Comparison of ENCODE assay signal across 11 cellular contexts in genomic region chr11:74019104-74019738, GRCh38. TPM values are rescaled to one million over a fixed set of nuclear protein-coding genes. Genes with fewer than 3 reads are reported as not detected.
A peak's percentile ranks its signal among the peaks of the same experiment; 100 is the strongest.
DNase-seq lines count a peak whose midpoint lies in the region; ATAC-seq, FAIRE-seq and TF ChIP-seq lines count a peak whose summit lies in the region.
"Had no signal": no experiment of that assay in that cellular context is flagged by ENCODE, and none has a peak within 500 bp of the region (broad histone marks: within the 10 kb centered on the region; RNA-seq: fewer than 3 reads in every experiment).

No MANE protein-coding gene starts in this region.

- H3K4me2 ChIP-seq in PC-3 (ENCODE audit: low read length): peak overlapping the region; percentile 48; the same call in 1 of the 2 replicates

- ATAC-seq in PC-3 (no peak), body of pancreas (peak; percentile 43), lower lobe of right lung (peak in 1 of 2 donors; percentile 3)
- peak; percentile 42 for ATAC-seq in stimulated activated naive CD8-positive, alpha-beta T cell treated with anti-CD3 and anti-CD28 coated beads, Interleukin-15, Interleukin-2, amounts not matched to agents 100 U/mL and 50 U/mL, for 24 hours

- no peak for FAIRE-seq in HTR-8/SVneo (lab: Jason Lieb, UNC)

- 8 to 20% methylated on average over 4 of the region's 4 CpGs for WGBS in body of pancreas, 2 donors

- H3K27ac ChIP-seq in PC-3 (ENCODE audit: low read length): peak overlapping the region; percentile 78
- H3K27ac ChIP-seq in body of pancreas: peak overlapping the region; percentile 84 to 92 (median 87)
- peak overlapping the region; percentile 87 for H3K27ac ChIP-seq in lower lobe of right lung

- no peaks in the 10 kb centered on the region for H4K20me1 ChIP-seq in PC-3 (ENCODE audit: low read length)

- no TSS peak for BruUV-seq in PC-3 (replicated peaks; lab: Mats Ljungman, UMichigan)

- H3K4me1 ChIP-seq in PC-3 (ENCODE audit: insufficient read depth, low read length) (peaks cover 16% of the 10 kb centered on the region), body of pancreas (peaks cover 34% of the 10 kb centered on the region), lower lobe of right lung (peaks cover 48% of the 10 kb centered on the region)
- H3K4me1 ChIP-seq: HAP-1 had no signal

- H3K9me3 ChIP-seq in PC-3 (ENCODE audit: low read length): no peaks in the 10 kb centered on the region
- H3K9me3 ChIP-seq in body of pancreas: no peaks in the 10 kb centered on the region
- H3K9me3 ChIP-seq in lower lobe of right lung: no peaks in the 10 kb centered on the region
- H3K9me3 ChIP-seq: HAP-1 had no signal

- H3F3A ChIP-seq in PC-3 (ENCODE audit: low read length, unreplicated experiment): no peaks in the 10 kb centered on the region

- POLR2A ChIA-PET in PC-3 (lab: Charles Lee; ENCODE audit: unreplicated experiment): no interaction called here

- H3K4me3 ChIP-seq in PC-3 (ENCODE audit: low read length) (no peak overlapping the region), body of pancreas (no peak overlapping the region), lower lobe of right lung (no peak overlapping the region)
- H3K4me3 ChIP-seq: HAP-1 had no signal

- H3K36me3 ChIP-seq in PC-3 (ENCODE audit: low read depth, low read length) (peaks cover 7% of the 10 kb centered on the region; the same call in 1 of the 2 replicates), body of pancreas (replicated peaks in 1 of 2; ENCODE audit: insufficient read depth in 1 of 2, low read depth in 2 of 2) (no peaks in the 10 kb centered on the region), lower lobe of right lung (peaks cover 6% of the 10 kb centered on the region)

- H3K79me2 ChIP-seq in PC-3 (ENCODE audit: low read length): no peaks in the 10 kb centered on the region

- no peaks in the 10 kb centered on the region for H3K9me2 ChIP-seq in PC-3 (replicated peaks; ENCODE audit: low read length)

- TF ChIP-seq CTCF in PC-3 (conservative IDR thresholded peaks at IDR 0.05; ENCODE audit: low read depth, low read length) (no peak), body of pancreas (IDR thresholded peaks at IDR 0.05) (no peak), lower lobe of right lung (IDR thresholded peaks at IDR 0.05) (no peak)

- H3K9ac ChIP-seq in PC-3 (ENCODE audit: low read length): peak overlapping the region; percentile 43

- intact Hi-C loops in PC-3 (cut with micrococcal nuclease): no loop called here
- intact Hi-C loops in body of pancreas (cut with DNase I): no loop called here
- intact Hi-C loops in lower lobe of right lung (cut with DNase I): no loop called here

- CTCF ChIA-PET in PC-3 (lab: Charles Lee): no interaction called here

- H2AFZ ChIP-seq in PC-3 (ENCODE audit: low read length): no peak overlapping the region

- H3K27me3 ChIP-seq in PC-3 (ENCODE audit: low read length): no peaks in the 10 kb centered on the region
- no peaks in the 10 kb centered on the region for H3K27me3 ChIP-seq in body of pancreas
- no peaks in the 10 kb centered on the region for H3K27me3 ChIP-seq in lower lobe of right lung (ENCODE audit: low read depth)

- DNase-seq in PC-3 (no peak), body of pancreas (peak; percentile 43 to 63 (median 52)), lower lobe of right lung (no peak), globus pallidus (ENCODE audit: low spot score) (no peak), HPDE6-E6E7 (ENCODE audit: extremely low spot score) (no peak), HTR-8/SVneo (ENCODE audit: insufficient read length, low spot score) (no peak), GDM1 (lab: John Stamatoyannopoulos, UW) (no peak)
- no peak for DNase-seq in stimulated activated naive CD8-positive, alpha-beta T cell treated with anti-CD3 and anti-CD28 coated beads, Interleukin-15, Interleukin-2, amounts not matched to agents 100 U/mL and 50 U/mL, for 24 hours
- DNase-seq: dermis blood vessel endothelial cell, NCI-H1930 had no signal

- TF ChIP-seq POLR2A in body of pancreas (IDR thresholded peaks at IDR 0.05): no peak

RNA-seq across cellular contexts. Expression of gene UCP3, which starts 10.3 kb away (rescaled TPM):
- 1.2 and 1.8 TPM in 2 replicates for total RNA-seq in PC-3 (2014; rRNA removed)
- total RNA-seq in body of pancreas: 1 to 10 TPM; 1.6 to 2.3 TPM
- 3.1 TPM for total RNA-seq in lower lobe of right lung

RNA-seq across cellular contexts. Expression of gene UCP2, which starts 36.6 kb away (rescaled TPM):
- total RNA-seq in PC-3 (2014; rRNA removed) (6.4 and 11.9 TPM in 2 replicates), body of pancreas (10 to 100 TPM; 10.9 to 17.1 TPM), lower lobe of right lung (83.5 TPM)

Comparison
In these comparisons a context has a peak if more than half of its experiments do, and no peak if none do; other contexts are left out.
1. DNase-seq: peak in body of pancreas (4 of 4); none in PC-3 (single experiment), lower lobe of right lung (single experiment), stimulated activated naive CD8-positive, alpha-beta T cell treated with anti-CD3 and anti-CD28 coated beads, Interleukin-15, Interleukin-2, amounts not matched to agents 100 U/mL and 50 U/mL, for 24 hours (single experiment), globus pallidus (single experiment), HPDE6-E6E7 (single experiment), HTR-8/SVneo (single experiment) and GDM1 (single experiment).
2. Peak in every context shown above with its lines, with median percentiles within 50 percentile points of each other: H3K27ac ChIP-seq.